In the genomic region with DNA sequence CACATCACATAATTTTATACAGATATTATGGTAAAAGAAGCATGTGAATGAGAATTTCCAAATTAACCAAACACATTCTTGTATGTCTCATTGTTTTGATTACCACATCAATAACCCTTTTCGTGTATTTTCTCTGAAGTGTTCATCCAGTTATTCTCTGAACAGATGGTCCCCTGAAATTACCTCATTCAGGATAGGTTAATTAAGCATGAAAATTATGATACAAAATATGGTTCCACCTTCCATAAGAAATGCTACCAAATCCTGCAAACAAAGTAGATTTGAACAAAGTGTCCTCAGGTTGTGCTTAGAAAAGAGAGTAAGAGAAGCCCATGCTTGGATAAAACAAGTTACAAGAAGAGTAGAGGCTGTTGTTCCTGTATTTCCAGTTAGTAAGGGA, we compare ENCODE assay signal across 1 cellular context.
TF ChIP-seq lines count a peak whose summit lies in the region.

No MANE protein-coding gene starts in this region.

TF ChIP-seq in K562, 482 proteins besides CTCF, POLR2A, EP300 and RAD21 (continued from another document):
- TF ChIP-seq, protein P1, sequence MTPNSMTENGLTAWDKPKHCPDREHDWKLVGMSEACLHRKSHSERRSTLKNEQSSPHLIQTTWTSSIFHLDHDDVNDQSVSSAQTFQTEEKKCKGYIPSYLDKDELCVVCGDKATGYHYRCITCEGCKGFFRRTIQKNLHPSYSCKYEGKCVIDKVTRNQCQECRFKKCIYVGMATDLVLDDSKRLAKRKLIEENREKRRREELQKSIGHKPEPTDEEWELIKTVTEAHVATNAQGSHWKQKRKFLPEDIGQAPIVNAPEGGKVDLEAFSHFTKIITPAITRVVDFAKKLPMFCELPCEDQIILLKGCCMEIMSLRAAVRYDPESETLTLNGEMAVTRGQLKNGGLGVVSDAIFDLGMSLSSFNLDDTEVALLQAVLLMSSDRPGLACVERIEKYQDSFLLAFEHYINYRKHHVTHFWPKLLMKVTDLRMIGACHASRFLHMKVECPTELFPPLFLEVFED (CRISPR knock-in tag; conservative IDR thresholded peaks at IDR 0.05) = no peak
- no peak for TF ChIP-seq FOXA1 (IDR thresholded peaks at IDR 0.05; ENCODE audit: borderline replicate concordance)
- no peak for TF ChIP-seq ZNF165 (CRISPR knock-in tag; IDR thresholded peaks at IDR 0.05; ENCODE audit: borderline replicate concordance)
- no peak for TF ChIP-seq ESRRB (CRISPR knock-in tag; IDR thresholded peaks at IDR 0.05; ENCODE audit: borderline replicate concordance)
- TF ChIP-seq ATF1 (CRISPR knock-in tag; IDR thresholded peaks at IDR 0.05) = no peak
- TF ChIP-seq ATF1 (tag; IDR thresholded peaks at IDR 0.05) = no peak
